Comparison of ENCODE assay signal across 2 cellular contexts in the genomic region with DNA sequence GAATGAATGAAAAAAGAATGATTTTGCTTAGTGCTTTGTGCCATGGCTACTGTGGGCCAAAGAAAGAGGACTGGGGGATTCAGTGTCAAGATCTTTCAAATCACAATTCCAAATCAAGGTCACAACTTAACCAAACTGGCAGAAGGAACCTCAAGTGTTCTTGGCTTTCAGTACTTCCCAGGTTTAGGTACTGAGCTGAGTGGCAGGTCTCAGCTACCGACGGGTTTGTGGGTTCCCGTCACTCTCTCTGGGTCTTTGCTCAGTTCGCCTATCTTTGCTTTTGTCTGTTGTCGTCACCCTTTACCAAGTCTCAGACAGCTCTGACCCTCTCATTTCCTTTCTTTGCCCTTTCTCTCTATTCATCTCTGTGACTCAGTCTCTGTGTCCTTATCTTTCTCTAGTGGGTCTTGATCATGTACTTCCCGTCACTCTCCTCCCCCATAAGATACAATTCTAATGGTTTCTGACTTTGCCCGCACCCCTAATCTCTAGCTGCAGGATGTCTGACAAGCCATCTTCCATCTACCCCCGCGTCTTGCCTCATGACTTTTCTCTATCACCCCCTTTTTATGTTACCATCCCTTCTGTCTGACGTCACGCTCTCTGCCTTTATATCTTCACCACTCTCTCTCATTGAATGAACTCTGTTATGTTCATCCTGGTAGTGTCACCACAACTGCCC.
A peak's percentile ranks its signal among the peaks of the same experiment; 100 is the strongest.
TF ChIP-seq lines count a peak whose summit lies in the region.

No MANE protein-coding gene starts in this region.

TF ChIP-seq in HepG2, 621 proteins besides CTCF, POLR2A, EP300 and RAD21:
- peak; percentile 95 for TF ChIP-seq CREB1 (IDR thresholded peaks at IDR 0.05)
- no peak for TF ChIP-seq CREB1 (CRISPR knock-in tag; IDR thresholded peaks at IDR 0.05)
- TF ChIP-seq ZNF230 (CRISPR knock-in tag; IDR thresholded peaks at IDR 0.05): no peak
- no peak for TF ChIP-seq XBP1 (CRISPR knock-in tag; IDR thresholded peaks at IDR 0.05)
- TF ChIP-seq ATF7 (IDR thresholded peaks at IDR 0.05): peak; percentile 58; the same call in 1 of the 2 replicates
- TF ChIP-seq ATF7 (CRISPR knock-in tag; IDR thresholded peaks at IDR 0.05): no peak
- no peak for TF ChIP-seq NFKBIZ (CRISPR knock-in tag; IDR thresholded peaks at IDR 0.05)
- TF ChIP-seq, protein P1, sequence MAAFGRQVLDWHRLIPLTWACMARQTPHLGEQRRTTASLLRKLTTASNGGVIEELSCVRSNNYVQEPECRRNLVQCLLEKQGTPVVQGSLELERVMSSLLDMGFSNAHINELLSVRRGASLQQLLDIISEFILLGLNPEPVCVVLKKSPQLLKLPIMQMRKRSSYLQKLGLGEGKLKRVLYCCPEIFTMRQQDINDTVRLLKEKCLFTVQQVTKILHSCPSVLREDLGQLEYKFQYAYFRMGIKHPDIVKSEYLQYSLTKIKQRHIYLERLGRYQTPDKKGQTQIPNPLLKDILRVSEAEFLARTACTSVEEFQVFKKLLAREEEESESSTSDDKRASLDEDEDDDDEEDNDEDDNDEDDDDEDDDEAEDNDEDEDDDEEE (CRISPR knock-in tag; IDR thresholded peaks at IDR 0.05): no peak

TF ChIP-seq in endothelial cell of umbilical vein, 7 proteins besides CTCF, POLR2A, EP300 and RAD21:
- TF ChIP-seq FOS (IDR thresholded peaks at IDR 0.05; ENCODE audit: borderline replicate concordance, insufficient read depth, low read length) (peak; percentile 22), GATA2 (IDR thresholded peaks at IDR 0.05; ENCODE audit: insufficient read depth, insufficient read length, low read depth, low read length) (peak; percentile 51)
- TF ChIP-seq, protein P2, sequence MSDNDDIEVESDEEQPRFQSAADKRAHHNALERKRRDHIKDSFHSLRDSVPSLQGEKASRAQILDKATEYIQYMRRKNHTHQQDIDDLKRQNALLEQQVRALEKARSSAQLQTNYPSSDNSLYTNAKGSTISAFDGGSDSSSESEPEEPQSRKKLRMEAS (IDR thresholded peaks at IDR 0.05; ENCODE audit: insufficient read depth, insufficient read length): no peak
